Comparison of ENCODE assay signal across 13 cellular contexts in the genomic region with DNA sequence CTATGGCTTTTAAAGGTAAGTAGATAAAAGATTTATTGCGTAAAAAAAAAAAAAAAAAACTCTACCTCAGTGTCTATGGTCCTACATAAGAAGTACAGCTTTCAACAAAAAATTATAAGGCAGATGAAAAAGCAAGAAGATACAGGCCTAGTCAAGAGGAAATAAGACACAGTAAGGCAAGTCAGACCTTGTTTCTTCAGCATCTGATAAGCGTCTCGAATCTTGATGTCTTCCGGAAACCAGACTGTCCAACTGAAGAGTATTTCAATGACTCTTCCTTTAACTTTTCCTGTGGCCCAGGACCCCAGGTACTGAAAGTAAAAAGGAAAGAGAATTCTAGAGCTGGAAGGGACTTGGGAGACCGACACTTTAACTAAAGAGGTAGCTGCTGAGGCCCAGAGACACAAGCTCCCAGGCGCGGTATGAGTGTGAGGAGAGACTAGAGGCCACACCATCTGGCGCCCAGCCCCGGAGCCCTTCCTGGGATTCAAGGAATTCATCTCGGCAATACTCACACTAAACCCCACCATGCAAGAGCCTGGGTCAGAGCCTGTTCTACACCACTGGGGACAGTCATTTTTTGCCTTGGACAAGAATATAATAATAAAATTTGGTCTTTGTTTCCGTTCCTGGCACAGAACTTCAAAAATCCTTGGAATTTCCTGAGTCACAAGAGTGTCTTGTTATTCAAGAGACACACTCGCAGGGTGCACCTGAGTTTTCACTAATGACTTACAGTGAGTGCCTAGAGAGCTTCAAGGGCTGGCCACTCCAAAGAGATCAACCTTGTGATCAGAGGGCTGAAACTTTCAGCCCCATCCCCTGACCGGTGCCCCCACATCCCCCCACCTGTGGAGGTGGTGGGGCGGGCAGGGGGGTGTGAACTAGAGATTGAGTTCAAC. TPM values are rescaled to one million over a fixed set of nuclear protein-coding genes. Genes with fewer than 3 reads are reported as not detected.
A peak's percentile ranks its signal among the peaks of the same experiment; 100 is the strongest.
DNase-seq lines count a peak whose midpoint lies in the region; ATAC-seq, FAIRE-seq and TF ChIP-seq lines count a peak whose summit lies in the region.
"Had no signal": no experiment of that assay in that cellular context is flagged by ENCODE, and none has a peak within 500 bp of the region (broad histone marks: within the 10 kb centered on the region; RNA-seq: fewer than 3 reads in every experiment).

No MANE protein-coding gene starts in this region.

- intact Hi-C loops in endothelial cell of umbilical vein (cut with micrococcal nuclease) (loop anchor here (1.0 kb wide), 3 partner anchors 13 to 66 kb away; a partner anchor contains a TSS), prostate gland (cut with DNase I) (no loop called here)

- no peaks in the 10 kb centered on the region for H3K9me1 ChIP-seq in endothelial cell of umbilical vein (replicated peaks; ENCODE audit: control insufficient read depth, extremely low read depth, insufficient read depth, low read length)

- H3K9ac ChIP-seq in endothelial cell of umbilical vein (replicated peaks; ENCODE audit: extremely low read depth, insufficient read depth, low read length), result peak overlapping the region; percentile 19

- POLR2A ChIA-PET in endothelial cell of umbilical vein (lab: Charles Lee), result interaction anchor here (1.0 to 1.4 kb wide), 2 partner anchors 19 to 66 kb away, joined by 3 to 5 read pairs; a partner anchor contains a TSS
- POLR2A ChIA-PET in CD8-positive, alpha-beta memory T cell (lab: Charles Lee), result interaction anchor here (0.7 to 1.0 kb wide), 3 partner anchors 9 to 149 kb away, joined by 3 to 6 read pairs (median 3); no protein-coding TSS in a partner anchor

- TSS peak; percentile 13 for BruUV-seq in endothelial cell of umbilical vein (replicated peaks; lab: Mats Ljungman, UMichigan)

- H3K36me3 Mint-ChIP-seq in CD8-positive, alpha-beta memory T cell, result peaks cover 15 to 93% (median 26%) of the 10 kb centered on the region in 3 donors

- H3K27me3 ChIP-seq in endothelial cell of umbilical vein (ENCODE audit: control insufficient read depth in 2 of 2, insufficient read depth in 2 of 2, low read length in 2 of 2) (no peaks in the 10 kb centered on the region), prostate gland (replicated peaks; ENCODE audit: insufficient read depth) (no peaks in the 10 kb centered on the region)
- H3K27me3 ChIP-seq in CD8-positive, alpha-beta memory T cell (ENCODE audit: insufficient read depth, low read length, poor library complexity, severe bottlenecking), result no peaks in the 10 kb centered on the region
- H3K27me3 ChIP-seq: ascending aorta had no signal

- H3K9me3 Mint-ChIP-seq in CD8-positive, alpha-beta memory T cell, result no peaks in the 10 kb centered on the region

- no peak overlapping the region for H2AFZ ChIP-seq in endothelial cell of umbilical vein (ENCODE audit: low read depth, low read length)

- peak overlapping the region in 3 of 8 donors; percentile 11 to 79 (median 36) for H3K27ac Mint-ChIP-seq in CD8-positive, alpha-beta memory T cell

- H3K4me3 Mint-ChIP-seq in CD8-positive, alpha-beta memory T cell, result no peak overlapping the region

- no peaks in the 10 kb centered on the region for H4K20me1 ChIP-seq in endothelial cell of umbilical vein (replicated peaks; ENCODE audit: control insufficient read depth, extremely low read depth, insufficient read depth, low read length)

- no peak for TF ChIP-seq POLR2A in endothelial cell of umbilical vein (IDR thresholded peaks at IDR 0.05; ENCODE audit: low read depth, low read length)
- TF ChIP-seq POLR2A in prostate gland (IDR thresholded peaks at IDR 0.05), result no peak

- CTCF ChIA-PET in endothelial cell of umbilical vein (lab: Charles Lee), result interaction anchor here (0.9 to 1.7 kb wide), 6 partner anchors 9 to 66 kb away, joined by 3 to 8 read pairs (median 4); a partner anchor contains a TSS
- CTCF ChIA-PET in CD8-positive, alpha-beta memory T cell (lab: Charles Lee), result interaction anchor here (1.4 kb wide), 1 partner anchor 14 kb away, joined by 3 read pairs; no protein-coding TSS in a partner anchor

- H3K36me3 ChIP-seq in endothelial cell of umbilical vein (ENCODE audit: control insufficient read depth in 2 of 2, extremely low read depth in 1 of 2, insufficient read depth in 2 of 2, low read length in 2 of 2) (peaks cover 2 to 34% of the 10 kb centered on the region in 2 experiments), prostate gland (peaks cover 19 to 35% of the 10 kb centered on the region in 2 donors)
- H3K36me3 ChIP-seq in CD8-positive, alpha-beta memory T cell (ENCODE audit: insufficient read depth, low read length), result peaks cover 71% of the 10 kb centered on the region

- DNase-seq in EH (ENCODE audit: low read depth), result peak; percentile 56
- peak; percentile 2 for DNase-seq in LoVo (ENCODE audit: low spot score)
- DNase-seq in endothelial cell of umbilical vein (ENCODE audit: low read depth, low spot score), result peak; percentile 39
- peak; percentile 47 for DNase-seq in prostate gland (ENCODE audit: low spot score)
- no peak for DNase-seq in G401 (ENCODE audit: low spot score)
- no peak for DNase-seq in NCI-H2081 treated with DMSO at 0.1 percent for 48 hours (lab: John Stamatoyannopoulos, UW)
- DNase-seq in CD8-positive, alpha-beta memory T cell, result no peak
- DNase-seq: activated T-cell treated with anti-CD3 and anti-CD28 coated beads, Interleukin-2, amount 50 U/mL, for 1 hour; NCI-H510A treated with DMSO at 0.1 percent for 48 hours had no signal

- peak overlapping the region; percentile 46 for H3K27ac ChIP-seq in endothelial cell of umbilical vein (ENCODE audit: insufficient read depth, low read depth, low read length)
- H3K27ac ChIP-seq in prostate gland, result peak overlapping the region; percentile 73 to 80
- no peak overlapping the region for H3K27ac ChIP-seq in CD8-positive, alpha-beta memory T cell (ENCODE audit: low read depth, low read length)
- H3K27ac ChIP-seq: ascending aorta had no signal

- peak; percentile 81 for FAIRE-seq in endothelial cell of umbilical vein (lab: Jason Lieb, UNC)
- FAIRE-seq: D721Med had no signal

- TF ChIP-seq CTCF in endothelial cell of umbilical vein (IDR thresholded peaks at IDR 0.05; ENCODE audit: extremely low read depth in 1 of 2, insufficient read depth in 1 of 2, low read depth in 1 of 2, low read length in 2 of 2), result no peak
- no peak for TF ChIP-seq CTCF in prostate gland (IDR thresholded peaks at IDR 0.05)

- no peak for ATAC-seq in GM21381 (IDR thresholded peaks at IDR 0.05; ENCODE audit: unreplicated experiment)
- ATAC-seq: Right ventricle myocardium inferior had no signal

- dilution Hi-C loops in endothelial cell of umbilical vein (cut with MboI; ENCODE audit: extremely low pct_ligation_motif_present, low sequenced_read_pairs), result no loop called here

- peaks cover 3 to 12% (median 3%) of the 10 kb centered on the region in 3 donors for H3K4me1 Mint-ChIP-seq in CD8-positive, alpha-beta memory T cell

- no peaks in the 10 kb centered on the region for H3K27me3 Mint-ChIP-seq in CD8-positive, alpha-beta memory T cell

- 45% methylated on average over 14 of the region's 14 CpGs for WGBS in prostate gland

- H3K79me2 ChIP-seq in endothelial cell of umbilical vein (ENCODE audit: control insufficient read depth, insufficient read depth, low read length), result peaks cover 2% of the 10 kb centered on the region

- peak overlapping the region; percentile 40 for H3K4me2 ChIP-seq in endothelial cell of umbilical vein (ENCODE audit: insufficient read depth, low read length)

- H3K4me3 ChIP-seq in endothelial cell of umbilical vein (replicated peaks in 1 of 3; ENCODE audit: insufficient read depth in 1 of 3, low read depth in 1 of 3, low read length in 3 of 3) (no peak overlapping the region), prostate gland (no peak overlapping the region)
- H3K4me3 ChIP-seq in CD8-positive, alpha-beta memory T cell (ENCODE audit: low read length), result no peak overlapping the region
- H3K4me3 ChIP-seq: ascending aorta had no signal

- no peaks in the 10 kb centered on the region for H3K9me3 ChIP-seq in endothelial cell of umbilical vein (replicated peaks; ENCODE audit: control insufficient read depth, insufficient read depth, low read length)
- H3K9me3 ChIP-seq in prostate gland, result no peaks in the 10 kb centered on the region
- no peaks in the 10 kb centered on the region for H3K9me3 ChIP-seq in CD8-positive, alpha-beta memory T cell (ENCODE audit: low read length)
- H3K9me3 ChIP-seq: ascending aorta had no signal

- in situ Hi-C loops in G401 (cut with HindIII; ENCODE audit: low sequenced_read_pairs), result no loop called here

- H3K4me1 ChIP-seq in endothelial cell of umbilical vein (ENCODE audit: control insufficient read depth, extremely low read depth, insufficient read depth, low read length), result peaks cover 25% of the 10 kb centered on the region
- H3K4me1 ChIP-seq in prostate gland (replicated peaks), result peaks cover 13% of the 10 kb centered on the region
- peaks cover under 1% of the 10 kb centered on the region for H3K4me1 ChIP-seq in CD8-positive, alpha-beta memory T cell (ENCODE audit: insufficient read depth, low read length)
- H3K4me1 ChIP-seq: ascending aorta had no signal

RNA-seq across cellular contexts. Expression of a gene that starts 18.6 kb away (rescaled TPM):
- total RNA-seq in endothelial cell of umbilical vein (67.5 and 73.1 TPM in 2 replicates), prostate gland (100 to 1,000 TPM in 1 of 2 donors, 10 to 100 TPM in 1; 75.7 to 105 TPM)
- 32.9 and 33.3 TPM in 2 replicates for polyA plus RNA-seq in endothelial cell of umbilical vein
- polyA plus RNA-seq in endothelial cell of umbilical vein (2011; cell fraction: cytosol; rRNA removed), result 21.5 and 25.8 TPM in 2 replicates
- 122 and 137 TPM in 2 replicates for polyA plus RNA-seq in endothelial cell of umbilical vein (2011; cell fraction: nucleus; rRNA removed)
- 30.7 and 37.3 TPM in 2 replicates for polyA plus RNA-seq in endothelial cell of umbilical vein (2012)
- polyA minus RNA-seq in endothelial cell of umbilical vein, result 78.1 and 86.9 TPM in 2 replicates
- 29.2 TPM for polyA minus RNA-seq in endothelial cell of umbilical vein (2011; cell fraction: cytosol; rRNA and poly(A)+ RNA removed)
- 51.8 and 68.2 TPM in 2 replicates for polyA minus RNA-seq in endothelial cell of umbilical vein (2011; cell fraction: nucleus; rRNA and poly(A)+ RNA removed)
- total RNA-seq in G401 (2014; rRNA removed; shearing (Covaris generic)), result 54.8 and 56.2 TPM in 2 replicates
- total RNA-seq in CD8-positive, alpha-beta memory T cell, result 10 to 100 TPM; 63.5 to 70.1 TPM
- 52.3 TPM for polyA plus RNA-seq in CD8-positive, alpha-beta memory T cell

RNA-seq across cellular contexts. Expression of a gene that starts 38.8 kb away (rescaled TPM):
- total RNA-seq in endothelial cell of umbilical vein, result 20.7 and 24.1 TPM in 2 replicates
- 42.0 and 52.4 TPM in 2 replicates for polyA plus RNA-seq in endothelial cell of umbilical vein
- polyA plus RNA-seq in endothelial cell of umbilical vein (2011; cell fraction: cytosol; rRNA removed), result 23.1 and 25.9 TPM in 2 replicates
- polyA plus RNA-seq in endothelial cell of umbilical vein (2011; cell fraction: nucleus; rRNA removed), result 53.7 and 64.6 TPM in 2 replicates
- polyA plus RNA-seq in endothelial cell of umbilical vein (2012), result 13.9 and 16.9 TPM in 2 replicates
- polyA minus RNA-seq in endothelial cell of umbilical vein, result 37.1 and 37.8 TPM in 2 replicates
- 12.0 TPM for polyA minus RNA-seq in endothelial cell of umbilical vein (2011; cell fraction: cytosol; rRNA and poly(A)+ RNA removed)
- polyA minus RNA-seq in endothelial cell of umbilical vein (2011; cell fraction: nucleus; rRNA and poly(A)+ RNA removed), result 33.8 and 40.0 TPM in 2 replicates
- total RNA-seq in prostate gland, result 10 to 100 TPM; 34.0 to 35.3 TPM
- total RNA-seq in G401 (2014; rRNA removed; shearing (Covaris generic)), result 13.3 and 16.4 TPM in 2 replicates
- 10 to 100 TPM; 15.8 to 17.9 TPM for total RNA-seq in CD8-positive, alpha-beta memory T cell
- polyA plus RNA-seq in CD8-positive, alpha-beta memory T cell, result 13.9 TPM

Comparison
In these comparisons a context has a peak if more than half of its experiments do, and no peak if none do; other contexts are left out.
1. DNase-seq: peak in EH (single experiment), LoVo (single experiment), endothelial cell of umbilical vein (single experiment) and prostate gland (single experiment); none in G401 (single experiment), NCI-H2081 treated with DMSO at 0.1 percent for 48 hours (single experiment) and CD8-positive, alpha-beta memory T cell (0 of 5).